11 cellular contexts compared by ENCODE assay signal in the genomic region with DNA sequence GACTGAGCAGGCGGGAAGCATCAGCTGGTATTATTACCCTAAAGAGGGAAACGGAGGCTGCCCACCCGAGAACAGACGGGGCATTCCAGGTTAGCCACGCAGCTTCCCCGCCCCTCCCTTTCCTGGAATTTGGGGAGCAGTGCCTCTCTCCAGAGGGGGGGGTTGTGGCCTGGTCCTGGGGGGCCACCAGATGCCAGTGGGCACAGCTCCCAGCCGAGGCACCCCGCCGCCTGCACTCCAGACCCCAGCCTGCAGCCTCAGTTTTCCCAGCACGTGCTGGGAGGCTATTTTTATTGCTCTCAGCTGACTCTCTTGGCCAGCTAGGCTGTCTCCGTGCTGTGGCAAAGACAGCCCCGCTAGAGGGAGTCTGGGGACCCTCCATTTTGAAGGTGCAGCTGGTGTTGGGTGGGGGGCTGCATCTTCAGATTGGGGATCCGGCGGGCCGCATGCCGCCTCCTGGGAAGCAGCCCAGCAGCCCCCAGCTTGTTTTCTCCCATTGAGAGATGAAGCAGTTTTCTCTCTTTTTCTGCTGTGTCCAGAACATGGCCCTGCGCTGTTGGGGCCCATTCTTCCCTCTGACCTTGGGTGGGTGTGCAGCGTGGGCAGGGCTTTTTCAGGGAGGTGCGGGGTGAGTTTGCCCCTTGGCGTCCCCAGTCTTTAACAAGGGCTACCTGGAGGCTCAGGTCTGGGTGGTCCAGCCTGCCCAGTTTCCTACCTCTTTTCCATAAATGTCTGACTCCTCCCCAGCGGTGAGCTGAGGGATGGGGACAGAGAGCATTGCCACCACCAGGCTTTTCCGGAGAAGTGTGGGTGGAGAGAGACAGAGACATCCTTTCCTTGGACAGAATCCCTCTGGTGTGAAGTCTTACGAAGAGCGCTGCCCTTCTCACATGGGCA.
DNase-seq lines count a peak whose midpoint lies in the region; TF ChIP-seq lines count a peak whose summit lies in the region.
"Had no signal": no experiment of that assay in that cellular context is flagged by ENCODE, and none has a peak within 500 bp of the region (broad histone marks: within the 10 kb centered on the region; RNA-seq: fewer than 3 reads in every experiment).

No MANE protein-coding gene starts in this region.

- no peak overlapping the region for H2AFZ ChIP-seq in mammary epithelial cell (ENCODE audit: low read depth, low read length)

- in situ Hi-C loops in T47D (cut with HindIII; ENCODE audit: low pct_unique_long_range_greater_than_20kb, low sequenced_read_pairs) (no loop called here), mammary epithelial cell (cut with MboI; ENCODE audit: low sequenced_read_pairs in 2 of 2) (no loop called here)

- CTCF ChIA-PET in mammary epithelial cell (lab: Charles Lee; ENCODE audit: low non-redundant PET) = no interaction called here
- CTCF ChIA-PET in RWPE1 (lab: Yijun Ruan, JAX) = interaction anchor here (0.6 kb wide), 1 partner anchor 51 kb away, joined by 3 read pairs; no protein-coding TSS in a partner anchor

- no peak overlapping the region for H3K4me3 ChIP-seq in mammary epithelial cell (replicated peaks in 1 of 3; ENCODE audit: insufficient read depth in 1 of 3, low read depth in 2 of 3, low read length in 3 of 3)
- no peak overlapping the region for H3K4me3 ChIP-seq in right atrium auricular region
- H3K4me3 ChIP-seq in subcutaneous abdominal adipose tissue (ENCODE audit: low read depth in 1 of 5, low read length in 5 of 5) = no peak overlapping the region
- no peak overlapping the region for H3K4me3 ChIP-seq in thyroid gland (replicated peaks in 1 of 3)

- intact Hi-C loops in mammary epithelial cell (cut with micrococcal nuclease) = loop anchor here (10.0 kb wide), 1 partner anchor 156 kb away; no protein-coding TSS in a partner anchor
- intact Hi-C loops in thyroid gland (cut with DNase I) = loop anchor here (10.0 kb wide), 1 partner anchor 126 kb away; no protein-coding TSS in a partner anchor

- H3K27me3 ChIP-seq in mammary epithelial cell (ENCODE audit: insufficient read depth, low read length) (no peaks in the 10 kb centered on the region), right atrium auricular region (no peaks in the 10 kb centered on the region), subcutaneous abdominal adipose tissue (ENCODE audit: control insufficient read depth in 5 of 5, insufficient read depth in 4 of 5, low read length in 5 of 5) (no peaks in the 10 kb centered on the region), thyroid gland (no peaks in the 10 kb centered on the region)

- no peaks in the 10 kb centered on the region for H4K20me1 ChIP-seq in mammary epithelial cell (ENCODE audit: insufficient read depth, low read length)

- no peaks in the 10 kb centered on the region for H3K9me3 ChIP-seq in mammary epithelial cell (replicated peaks; ENCODE audit: insufficient read depth, low read length)
- H3K9me3 ChIP-seq in right atrium auricular region = no peaks in the 10 kb centered on the region
- H3K9me3 ChIP-seq in subcutaneous abdominal adipose tissue (ENCODE audit: control insufficient read depth in 5 of 5, low read length in 5 of 5) = no peaks in the 10 kb centered on the region
- H3K9me3 ChIP-seq in thyroid gland = no peaks in the 10 kb centered on the region

- H3K4me1 ChIP-seq in mammary epithelial cell (ENCODE audit: insufficient read depth, low read length) = peaks cover 6% of the 10 kb centered on the region
- H3K4me1 ChIP-seq in right atrium auricular region = peaks cover 0 to 37% of the 10 kb centered on the region in 2 donors
- peaks cover 3 to 46% (median 42%) of the 10 kb centered on the region in 5 donors for H3K4me1 ChIP-seq in subcutaneous abdominal adipose tissue (ENCODE audit: control insufficient read depth in 5 of 5, insufficient read depth in 5 of 5, low read length in 5 of 5)
- peaks cover 0 to 5% of the 10 kb centered on the region in 2 donors for H3K4me1 ChIP-seq in thyroid gland

- WGBS in mammary epithelial cell (ENCODE audit: low coverage, missing lambda C conversion rate) = 79% methylated on average over 21 of the region's 24 CpGs
- WGBS in thyroid gland, 2 donors = 89 to 90% methylated on average over 20 to 21 of the region's 24 CpGs

- no TSS peak for BruUV-seq in mammary epithelial cell (replicated peaks; lab: Mats Ljungman, UMichigan)

- TF ChIP-seq CTCF in mammary epithelial cell (conservative IDR thresholded peaks at IDR 0.05 in 1 of 2, IDR thresholded peaks at IDR 0.05 in 1 of 2; ENCODE audit: extremely low read depth in 1 of 2, insufficient read depth in 1 of 2, low read depth in 1 of 2, low read length in 2 of 2) (no peak), RWPE1 (conservative IDR thresholded peaks at IDR 0.05; ENCODE audit: low read depth) (no peak), right atrium auricular region (IDR thresholded peaks at IDR 0.05) (peak in 1 of 2 donors; percentile 57), thyroid gland (IDR thresholded peaks at IDR 0.05) (no peak)

- DNase-seq in T47D (ENCODE audit: low read depth in 1 of 2, low spot score in 1 of 2) (peak; percentile 72 to 84), mammary epithelial cell (no peak), RWPE1 (ENCODE audit: low spot score) (no peak), right atrium auricular region (ENCODE audit: low spot score) (no peak), thyroid gland (no peak), GF-D8 (lab: John Stamatoyannopoulos, UW) (no peak)
- DNase-seq in central memory CD4-positive, alpha-beta T cell = no peak
- DNase-seq: midbrain, NCI-H1694 had no signal

- no peak overlapping the region for H3K4me2 ChIP-seq in mammary epithelial cell (ENCODE audit: insufficient read depth, low read depth, low read length)

- no peak for TF ChIP-seq POLR2A in thyroid gland (IDR thresholded peaks at IDR 0.05)

- POLR2A ChIA-PET in RWPE1 (lab: Yijun Ruan, JAX; ENCODE audit: low non-redundant PET) = no interaction called here

- no peak overlapping the region for H3K27ac ChIP-seq in mammary epithelial cell (ENCODE audit: insufficient read depth, low read depth, low read length)
- H3K27ac ChIP-seq in RWPE1 = peak overlapping the region; percentile 44
- H3K27ac ChIP-seq in right atrium auricular region = peak overlapping the region; percentile 25 to 41
- peak overlapping the region; percentile 32 for H3K27ac ChIP-seq in subcutaneous abdominal adipose tissue (ENCODE audit: low read depth, low read length)
- no peak overlapping the region for H3K27ac ChIP-seq in thyroid gland
- H3K27ac ChIP-seq: epithelial cell of prostate had no signal

- no peaks in the 10 kb centered on the region for H3K79me2 ChIP-seq in mammary epithelial cell (ENCODE audit: insufficient read depth, low read length)

- no peak overlapping the region for H3K9ac ChIP-seq in mammary epithelial cell (ENCODE audit: insufficient read depth, low read length)
- no peak overlapping the region for H3K9ac ChIP-seq in subcutaneous abdominal adipose tissue (ENCODE audit: low read length in 5 of 5)

- dilution Hi-C loops in mammary epithelial cell (cut with HindIII; ENCODE audit: low sequenced_read_pairs) = no loop called here

- H3K36me3 ChIP-seq in mammary epithelial cell (ENCODE audit: insufficient read depth, low read length) (no peaks in the 10 kb centered on the region), right atrium auricular region (no peaks in the 10 kb centered on the region), subcutaneous abdominal adipose tissue (ENCODE audit: control insufficient read depth in 5 of 5, insufficient read depth in 5 of 5, low read length in 5 of 5) (no peaks in the 10 kb centered on the region), thyroid gland (no peaks in the 10 kb centered on the region)

Comparison
In these comparisons a context has a peak if more than half of its experiments do, and no peak if none do; other contexts are left out.
1. DNase-seq: peak in T47D (2 of 2); none in mammary epithelial cell (single experiment), RWPE1 (single experiment), right atrium auricular region (single experiment), thyroid gland (0 of 2), central memory CD4-positive, alpha-beta T cell (single experiment) and GF-D8 (single experiment).
2. H3K27ac ChIP-seq: peak in RWPE1 (single experiment), right atrium auricular region (2 of 2) and subcutaneous abdominal adipose tissue (single experiment); none in mammary epithelial cell (single experiment) and thyroid gland (0 of 3).